8 cellular contexts compared by ENCODE assay signal in the genomic region with DNA sequence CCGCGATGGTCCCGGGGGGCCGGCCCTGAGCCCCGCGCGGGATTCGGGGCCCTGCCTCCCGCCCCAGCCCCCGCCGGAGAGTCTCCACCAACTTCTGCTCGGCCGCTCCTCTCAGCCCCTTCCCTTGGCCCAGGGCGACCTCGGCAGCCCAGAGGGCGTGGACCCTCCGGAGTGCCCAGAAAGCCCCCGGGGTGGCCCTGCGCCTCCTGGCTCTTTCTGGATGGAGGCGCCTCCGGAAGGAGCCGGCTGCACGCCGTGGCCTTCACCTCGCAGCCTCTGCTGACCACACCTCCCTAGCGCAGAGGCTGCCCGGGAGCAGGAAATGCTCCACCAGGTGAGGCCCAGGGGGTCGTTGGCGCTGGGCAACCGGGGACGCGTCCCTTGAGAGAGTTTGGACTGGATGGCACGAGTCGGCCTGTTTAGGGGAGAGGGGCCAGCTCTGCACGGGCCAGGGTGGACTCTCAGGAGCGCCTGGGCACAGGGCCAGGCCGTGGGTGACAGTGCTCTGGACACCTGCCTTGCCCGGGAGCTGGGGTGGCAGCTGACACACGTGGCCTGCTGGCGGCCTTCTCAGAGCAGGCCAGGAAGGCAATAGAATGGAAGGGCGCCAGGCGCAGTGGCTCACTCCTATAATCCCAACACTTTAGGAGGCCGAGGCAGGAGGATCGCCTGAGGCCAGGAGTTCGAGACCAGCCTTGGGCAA. TPM values are rescaled to one million over a fixed set of nuclear protein-coding genes. Genes with fewer than 3 reads are reported as not detected.
DNase-seq lines count a peak whose midpoint lies in the region; ATAC-seq and TF ChIP-seq lines count a peak whose summit lies in the region.

No MANE protein-coding gene starts in this region.

- DNase-seq in RWPE2 (ENCODE audit: low spot score) (no peak), fibroblast of pulmonary artery (ENCODE audit: low read depth) (no peak), osteoblast (ENCODE audit: insufficient read length, low spot score, missing footprints) (peak; percentile 89), GM10266 (ENCODE audit: extremely low spot score) (no peak), SK-N-DZ (ENCODE audit: low spot score) (no peak), MV-4-11 (lab: John Stamatoyannopoulos, UW) (no peak)

- H3K27me3 ChIP-seq in RWPE2 (ENCODE audit: insufficient read depth, poor library complexity, severe bottlenecking) (peaks cover 6% of the 10 kb centered on the region), osteoblast (ENCODE audit: insufficient read depth, low read length) (peaks cover 33% of the 10 kb centered on the region)

- H3K36me3 ChIP-seq in RWPE2 (ENCODE audit: low read depth) (no peaks in the 10 kb centered on the region), osteoblast (ENCODE audit: insufficient read depth, low read length) (no peaks in the 10 kb centered on the region)

- no peaks in the 10 kb centered on the region for H4K20me1 ChIP-seq in osteoblast (ENCODE audit: insufficient read depth, low read length)

- ATAC-seq in RWPE2 (ENCODE audit: low read depth) (peak; percentile 72), GM18498 (IDR thresholded peaks at IDR 0.05; ENCODE audit: unreplicated experiment) (no peak)

- H3K4me2 ChIP-seq in osteoblast (ENCODE audit: insufficient read depth, low read length), result no peak overlapping the region

- no peaks in the 10 kb centered on the region for H3K4me1 ChIP-seq in RWPE2 (ENCODE audit: insufficient read depth, poor library complexity, severe bottlenecking)
- H3K4me1 ChIP-seq in osteoblast (ENCODE audit: insufficient read depth, low read length), result no peaks in the 10 kb centered on the region

- H3K9me3 ChIP-seq in RWPE2 (ENCODE audit: severe bottlenecking) (no peaks in the 10 kb centered on the region), osteoblast (ENCODE audit: low read depth, low read length) (no peaks in the 10 kb centered on the region)

- no peak overlapping the region for H2AFZ ChIP-seq in osteoblast (ENCODE audit: low read length)

- H3K4me3 ChIP-seq in GM08714 (ENCODE audit: low read length), result peak overlapping the region; percentile 10
- peak overlapping the region; percentile 46 for H3K4me3 ChIP-seq in RWPE2 (ENCODE audit: severe bottlenecking)
- H3K4me3 ChIP-seq in fibroblast of pulmonary artery (replicated peaks; ENCODE audit: low read depth, low read length), result peak overlapping the region; percentile 43
- peak overlapping the region; percentile 37 for H3K4me3 ChIP-seq in osteoblast (ENCODE audit: insufficient read depth, low read length)

- H3K79me2 ChIP-seq in osteoblast (ENCODE audit: insufficient read depth, low read length), result no peaks in the 10 kb centered on the region

- TF ChIP-seq CTCF in RWPE2 (IDR thresholded peaks at IDR 0.05; ENCODE audit: poor library complexity, severe bottlenecking), result no peak
- TF ChIP-seq CTCF in fibroblast of pulmonary artery (IDR thresholded peaks at IDR 0.05; ENCODE audit: low read length, missing control alignments), result no peak
- no peak for TF ChIP-seq CTCF in osteoblast (IDR thresholded peaks at IDR 0.05; ENCODE audit: extremely low read depth, low read depth, low read length)
- no peak for TF ChIP-seq CTCF in GM10266 (IDR thresholded peaks at IDR 0.05; ENCODE audit: control insufficient read depth, insufficient read depth, low read depth, missing control alignments)

- no peak overlapping the region for H3K27ac ChIP-seq in RWPE2 (ENCODE audit: poor library complexity, severe bottlenecking)
- H3K27ac ChIP-seq in osteoblast (ENCODE audit: low read depth, low read length), result no peak overlapping the region

RNA-seq across cellular contexts. Expression of gene ZNF853, which starts 0.6 kb away (rescaled TPM):
- under 0.01 TPM in 2 replicates for total RNA-seq in osteoblast
- polyA plus RNA-seq in SK-N-DZ (2014; cell fraction: cytosol; rRNA removed), result 7.3 and 7.5 TPM in 2 replicates
- polyA plus RNA-seq in SK-N-DZ (2014; cell fraction: nucleus; rRNA removed), result 7.7 and 10.7 TPM in 2 replicates

RNA-seq across cellular contexts. Expression of gene ZNF316, which starts 21.1 kb away (rescaled TPM):
- 12.4 and 14.1 TPM in 2 replicates for total RNA-seq in osteoblast
- 10.8 and 19.4 TPM in 2 replicates for polyA plus RNA-seq in SK-N-DZ (2014; cell fraction: cytosol; rRNA removed)
- polyA plus RNA-seq in SK-N-DZ (2014; cell fraction: nucleus; rRNA removed), result 51.0 and 57.6 TPM in 2 replicates

RNA-seq across cellular contexts. Expression of gene INTS15, which starts 26.2 kb away (rescaled TPM):
- total RNA-seq in osteoblast, result 11.9 and 13.0 TPM in 2 replicates
- 24.2 and 27.5 TPM in 2 replicates for polyA plus RNA-seq in SK-N-DZ (2014; cell fraction: cytosol; rRNA removed)
- polyA plus RNA-seq in SK-N-DZ (2014; cell fraction: nucleus; rRNA removed), result 20.3 and 36.4 TPM in 2 replicates

RNA-seq across cellular contexts. Expression of gene ZDHHC4, which starts 38.8 kb away (rescaled TPM):
- 51.0 and 61.6 TPM in 2 replicates for total RNA-seq in osteoblast
- polyA plus RNA-seq in SK-N-DZ (2014; cell fraction: cytosol; rRNA removed), result 100.0 and 101 TPM in 2 replicates
- polyA plus RNA-seq in SK-N-DZ (2014; cell fraction: nucleus; rRNA removed), result 89.4 and 113 TPM in 2 replicates
